In genomic region chr4:149008415-149009025, GRCh38 we compare ENCODE assay signal across 15 cellular contexts.
"Had no signal": no experiment of that assay in that cellular context is flagged by ENCODE, and none has a peak within 500 bp of the region (broad histone marks: within the 10 kb centered on the region; RNA-seq: fewer than 3 reads in every experiment).

No MANE protein-coding gene starts in this region.

- H3K27me3 ChIP-seq: brain microvascular endothelial cell, heart left ventricle had no signal

- H3K4me3 ChIP-seq: heart left ventricle, SK-N-MC, skin epidermis had no signal

- ATAC-seq: activated CD4-positive, alpha-beta T cell treated with anti-CD3 and anti-CD28 coated beads for 36 hours; activated CD8-positive, alpha-beta memory T cell treated with anti-CD3 and anti-CD28 coated beads, Interleukin-2, amount 10 ng/mL, durations not matched to agents 7 days and 5 days; heart left ventricle; right cardiac atrium; stimulated activated naive CD8-positive, alpha-beta T cell treated with anti-CD3 and anti-CD28 coated beads, Interleukin-15, amount 100 ng/mL, for 72 hours had no signal

- DNase-seq: activated CD4-positive, alpha-beta memory T cell treated with anti-CD3 and anti-CD28 coated beads, Interleukin-2, amount 10 ng/mL, durations not matched to agents 7 days and 5 days; activated CD4-positive, alpha-beta T cell treated with anti-CD3 and anti-CD28 coated beads for 36 hours; activated CD8-positive, alpha-beta memory T cell treated with anti-CD3 and anti-CD28 coated beads, Interleukin-2, amount 10 ng/mL, durations not matched to agents 7 days and 5 days; amniotic stem cell; brain microvascular endothelial cell; central memory CD4-positive, alpha-beta T cell; heart left ventricle; immature natural killer cell; nephron progenitor cell; occipital lobe; right cardiac atrium; stimulated activated CD4-positive, alpha-beta T cell treated with anti-CD3 and anti-CD28 coated beads, Interleukin-2, amount 100 ng/mL, for 48 hours; stimulated activated naive CD8-positive, alpha-beta T cell treated with anti-CD3 and anti-CD28 coated beads, Interleukin-15, amount 100 ng/mL, for 72 hours had no signal

- H3K4me1 ChIP-seq: heart left ventricle had no signal

- H3K36me3 ChIP-seq: brain microvascular endothelial cell, heart left ventricle had no signal

- H3K27ac ChIP-seq: brain microvascular endothelial cell, heart left ventricle, SK-N-MC, skin epidermis had no signal
